ENCODE assay signal across 10 cellular contexts in genomic region chr6:78835817-78836216, GRCh38. TPM values are rescaled to one million over a fixed set of nuclear protein-coding genes. Genes with fewer than 3 reads are reported as not detected.
A peak's percentile ranks its signal among the peaks of the same experiment; 100 is the strongest.
DNase-seq lines count a peak whose midpoint lies in the region; ATAC-seq and TF ChIP-seq lines count a peak whose summit lies in the region.
"Had no signal": no experiment of that assay in that cellular context is flagged by ENCODE, and none has a peak within 500 bp of the region (broad histone marks: within the 10 kb centered on the region; RNA-seq: fewer than 3 reads in every experiment).

No MANE protein-coding gene starts in this region.

- H3K9me3 ChIP-seq in endodermal cell (ENCODE audit: control insufficient read depth, low read length) (no peaks in the 10 kb centered on the region), right cardiac atrium (ENCODE audit: control insufficient read depth, low read length) (no peaks in the 10 kb centered on the region)

- DNase-seq in NCI-H2171 treated with DMSO at 0.1 percent for 48 hours (lab: John Stamatoyannopoulos, UW): peak; percentile 23
- no peak for DNase-seq in NCI-H2171 (lab: John Stamatoyannopoulos, UW)
- DNase-seq in NCI-H774 (lab: John Stamatoyannopoulos, UW): peak; percentile 7
- DNase-seq in endodermal cell: no peak
- peak; percentile 73 for DNase-seq in superior temporal gyrus (ENCODE audit: extremely low spot score)
- no peak for DNase-seq in activated T-helper 2 cell treated with anti-CD3 and anti-CD28 coated beads, Interferon-gamma antibody, Interleukin-2, Interleukin-4, amounts not matched to agents 10 μg/mL and 5 μg/mL and 100 μg/mL, durations not matched to agents 14 hours and 24 hours and 36 hours (ENCODE audit: low spot score)
- no peak for DNase-seq in right cardiac atrium
- DNase-seq: effector CD8-positive, alpha-beta T cell; SHP77 had no signal

- H3K36me3 Mint-ChIP-seq in endodermal cell (ENCODE audit: low read depth): no peaks in the 10 kb centered on the region
- H3K36me3 Mint-ChIP-seq in activated T-helper 2 cell treated with anti-CD3 and anti-CD28 coated beads, Interferon-gamma antibody, Interleukin-2, Interleukin-4, amounts not matched to agents 10 μg/mL and 5 μg/mL and 100 μg/mL, durations not matched to agents 14 hours and 24 hours and 36 hours (ENCODE audit: low read depth): no peaks in the 10 kb centered on the region

- H3K27ac ChIP-seq in endodermal cell (ENCODE audit: low read depth, low read length): no peak overlapping the region
- H3K27ac ChIP-seq in right cardiac atrium (ENCODE audit: low read length): no peak overlapping the region

- H3K4me3 ChIP-seq in endodermal cell (ENCODE audit: low read length) (no peak overlapping the region), right cardiac atrium (ENCODE audit: low read length) (no peak overlapping the region)

- no peaks in the 10 kb centered on the region for H3K9me3 Mint-ChIP-seq in endodermal cell
- no peaks in the 10 kb centered on the region for H3K9me3 Mint-ChIP-seq in activated T-helper 2 cell treated with anti-CD3 and anti-CD28 coated beads, Interferon-gamma antibody, Interleukin-2, Interleukin-4, amounts not matched to agents 10 μg/mL and 5 μg/mL and 100 μg/mL, durations not matched to agents 14 hours and 24 hours and 36 hours

- no peak overlapping the region for H3K9ac ChIP-seq in endodermal cell (ENCODE audit: extremely low read depth, low read length, poor library complexity, severe bottlenecking)

- H3K36me3 ChIP-seq in endodermal cell (ENCODE audit: control insufficient read depth, insufficient read depth, low read length): no peaks in the 10 kb centered on the region

- no peaks in the 10 kb centered on the region for H3K4me1 Mint-ChIP-seq in endodermal cell
- H3K4me1 Mint-ChIP-seq in activated T-helper 2 cell treated with anti-CD3 and anti-CD28 coated beads, Interferon-gamma antibody, Interleukin-2, Interleukin-4, amounts not matched to agents 10 μg/mL and 5 μg/mL and 100 μg/mL, durations not matched to agents 14 hours and 24 hours and 36 hours (ENCODE audit: low read depth): no peaks in the 10 kb centered on the region

- no peak overlapping the region for H3K27ac Mint-ChIP-seq in endodermal cell
- H3K27ac Mint-ChIP-seq in activated T-helper 2 cell treated with anti-CD3 and anti-CD28 coated beads, Interferon-gamma antibody, Interleukin-2, Interleukin-4, amounts not matched to agents 10 μg/mL and 5 μg/mL and 100 μg/mL, durations not matched to agents 14 hours and 24 hours and 36 hours: no peak overlapping the region

- no peaks in the 10 kb centered on the region for H3K4me1 ChIP-seq in endodermal cell (ENCODE audit: control insufficient read depth, insufficient read depth, low read length)
- peaks cover 1% of the 10 kb centered on the region for H3K4me1 ChIP-seq in right cardiac atrium (ENCODE audit: control insufficient read depth, insufficient read depth, low read length)

- H3K4me3 Mint-ChIP-seq in endodermal cell: no peak overlapping the region
- no peak overlapping the region for H3K4me3 Mint-ChIP-seq in activated T-helper 2 cell treated with anti-CD3 and anti-CD28 coated beads, Interferon-gamma antibody, Interleukin-2, Interleukin-4, amounts not matched to agents 10 μg/mL and 5 μg/mL and 100 μg/mL, durations not matched to agents 14 hours and 24 hours and 36 hours (ENCODE audit: low read depth)

- intact Hi-C loops in activated T-helper 2 cell treated with anti-CD3 and anti-CD28 coated beads, Interferon-gamma antibody, Interleukin-2, Interleukin-4, amounts not matched to agents 10 μg/mL and 5 μg/mL and 100 μg/mL, durations not matched to agents 14 hours and 24 hours and 36 hours (cut with micrococcal nuclease): no loop called here
- intact Hi-C loops in right cardiac atrium (cut with DNase I): no loop called here

- no peaks in the 10 kb centered on the region for H3K27me3 Mint-ChIP-seq in endodermal cell (ENCODE audit: insufficient read depth)
- H3K27me3 Mint-ChIP-seq in activated T-helper 2 cell treated with anti-CD3 and anti-CD28 coated beads, Interferon-gamma antibody, Interleukin-2, Interleukin-4, amounts not matched to agents 10 μg/mL and 5 μg/mL and 100 μg/mL, durations not matched to agents 14 hours and 24 hours and 36 hours (ENCODE audit: low read depth): peaks cover 3% of the 10 kb centered on the region

- ATAC-seq in HG02885 (IDR thresholded peaks at IDR 0.05; ENCODE audit: poor library complexity, unreplicated experiment) (no peak), right cardiac atrium (no peak)

- no peaks in the 10 kb centered on the region for H3K27me3 ChIP-seq in endodermal cell (ENCODE audit: control insufficient read depth, insufficient read depth, low read length, poor library complexity, severe bottlenecking)
- H3K27me3 ChIP-seq in right cardiac atrium (ENCODE audit: control insufficient read depth, insufficient read depth): no peaks in the 10 kb centered on the region

- peak; percentile 49 for TF ChIP-seq CTCF in endodermal cell (conservative IDR thresholded peaks at IDR 0.05)

RNA-seq across cellular contexts. Expression of gene IRAK1BP1, which starts 31.5 kb away (rescaled TPM):
- total RNA-seq in endodermal cell (1 to 10 TPM; 5.7 to 6.4 TPM), right cardiac atrium (1 to 10 TPM; 3.6 to 6.2 (median 5.1) TPM)
- polyA plus RNA-seq in endodermal cell (2013, experiment 1 of 2): 8.3 TPM
- 6.7 TPM for polyA plus RNA-seq in endodermal cell (2013, experiment 2 of 2)
- 2.3 and 2.6 TPM in 2 replicates for total RNA-seq in activated T-helper 2 cell treated with anti-CD3 and anti-CD28 coated beads, Interferon-gamma antibody, Interleukin-2, Interleukin-4, amounts not matched to agents 10 μg/mL and 5 μg/mL and 100 μg/mL, durations not matched to agents 14 hours and 24 hours and 36 hours
- 3.0 TPM for polyA plus RNA-seq in right cardiac atrium

Comparison
In these comparisons a context has a peak if more than half of its experiments do, and no peak if none do; other contexts are left out.
1. DNase-seq: peak in NCI-H2171 treated with DMSO at 0.1 percent for 48 hours (single experiment), NCI-H774 (single experiment) and superior temporal gyrus (single experiment); none in NCI-H2171 (single experiment), endodermal cell (single experiment), activated T-helper 2 cell treated with anti-CD3 and anti-CD28 coated beads, Interferon-gamma antibody, Interleukin-2, Interleukin-4, amounts not matched to agents 10 μg/mL and 5 μg/mL and 100 μg/mL, durations not matched to agents 14 hours and 24 hours and 36 hours (single experiment) and right cardiac atrium (0 of 3).